ENCODE assay signal across 30 cellular contexts in the genomic region with DNA sequence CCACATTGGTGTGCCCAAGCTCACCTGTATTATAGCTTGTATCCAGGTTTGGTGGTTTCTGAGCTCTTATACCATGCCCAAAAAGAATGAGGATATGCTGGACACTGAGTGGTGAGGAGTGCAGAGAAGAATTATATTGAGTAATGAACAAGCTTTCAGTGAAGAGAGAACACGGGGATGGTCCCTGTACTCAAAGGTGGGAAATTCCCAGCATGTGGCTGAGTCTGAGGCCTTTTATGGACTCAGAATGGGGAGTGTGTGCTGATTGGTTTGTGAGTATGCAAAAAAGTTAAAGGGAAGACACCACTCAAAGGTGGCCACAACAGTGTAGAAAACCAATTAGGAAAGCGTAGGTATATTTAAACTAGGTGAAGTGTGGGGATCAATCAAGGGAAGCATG.
"Had no signal": no experiment of that assay in that cellular context is flagged by ENCODE, and none has a peak within 500 bp of the region (broad histone marks: within the 10 kb centered on the region; RNA-seq: fewer than 3 reads in every experiment).

No MANE protein-coding gene starts in this region.

- FAIRE-seq: keratinocyte, urothelium cell line had no signal

- H3K4me1 Mint-ChIP-seq: naive thymus-derived CD8-positive, alpha-beta T cell; nephron; neural progenitor cell; stimulated activated memory B cell treated with anti-CD40 and anti-IgM and Interleukin-4, amounts not matched to agents 10 μg/mL and 1 μg/mL and 100 μg/mL, for 72 hours had no signal

- H3K4me3 Mint-ChIP-seq: nephron; neural progenitor cell; stimulated activated memory B cell treated with anti-CD40 and anti-IgM and Interleukin-4, amounts not matched to agents 10 μg/mL and 1 μg/mL and 100 μg/mL, for 72 hours had no signal

- DNase-seq: kidney glomerular epithelial cell; left colon; left lung; lower lobe of right lung; mammary epithelial cell; mesenchymal stem cell; naive thymus-derived CD8-positive, alpha-beta T cell; occipital lobe; psoas muscle; right lobe of liver; stimulated activated CD4-positive, alpha-beta T cell treated with anti-CD3 and anti-CD28 coated beads, Interleukin-1b, Interleukin-23, amount 100 ng/mL, for 48 hours; stimulated activated CD4-positive, alpha-beta T cell treated with anti-CD3 and anti-CD28 coated beads, Interleukin-2, amount 100 ng/mL, for 48 hours; stimulated activated CD4-positive, alpha-beta T cell treated with anti-CD3 and anti-CD28 coated beads, Interleukin-4, amount 100 ng/mL, for 4 hours; stimulated activated CD8-positive, alpha-beta memory T cell treated with anti-CD3 and anti-CD28 coated beads, Interleukin-4, amount 100 ng/mL, for 48 hours; stimulated activated naive CD4-positive, alpha-beta T cell treated with Interleukin-2 at 50 U/mL for 16 hours; stomach; tibial artery; trophoblast cell; upper lobe of right lung had no signal

- H3K27me3 Mint-ChIP-seq: naive thymus-derived CD8-positive, alpha-beta T cell; stimulated activated memory B cell treated with anti-CD40 and anti-IgM and Interleukin-4, amounts not matched to agents 10 μg/mL and 1 μg/mL and 100 μg/mL, for 72 hours had no signal

- H3K4me1 ChIP-seq: left lung, lower lobe of right lung, parathyroid adenoma, psoas muscle, right atrium auricular region, right lobe of liver, stomach, tibial artery, upper lobe of right lung had no signal

- H3K36me3 ChIP-seq: left lung, lower lobe of right lung, neural progenitor cell, neutrophil, right atrium auricular region, right lobe of liver, stomach, thoracic aorta, tibial artery, upper lobe of right lung had no signal

- H3K79me2 ChIP-seq: hepatocyte, parathyroid adenoma had no signal

- H3K9me3 Mint-ChIP-seq: nephron, neural progenitor cell had no signal

- H3K27ac Mint-ChIP-seq: naive thymus-derived CD8-positive, alpha-beta T cell; nephron; neural progenitor cell; stimulated activated memory B cell treated with anti-CD40 and anti-IgM and Interleukin-4, amounts not matched to agents 10 μg/mL and 1 μg/mL and 100 μg/mL, for 72 hours had no signal

- H3K27me3 ChIP-seq: hepatocyte, left lung, neural progenitor cell, neutrophil, right atrium auricular region, right lobe of liver, stomach, tibial artery, upper lobe of right lung had no signal

- H3K4me3 ChIP-seq: hepatocyte, left lung, lower lobe of right lung, neural progenitor cell, psoas muscle, right atrium auricular region, right lobe of liver, smooth muscle cell, stomach, thoracic aorta, tibial artery, upper lobe of right lung had no signal

- H3K27ac ChIP-seq: hepatocyte, left lung, lower lobe of right lung, neural progenitor cell, neutrophil, parathyroid adenoma, psoas muscle, right atrium auricular region, right lobe of liver, stomach, thoracic aorta, tibial artery, upper lobe of right lung had no signal

- H3K36me3 Mint-ChIP-seq: naive thymus-derived CD8-positive, alpha-beta T cell; neural progenitor cell; stimulated activated memory B cell treated with anti-CD40 and anti-IgM and Interleukin-4, amounts not matched to agents 10 μg/mL and 1 μg/mL and 100 μg/mL, for 72 hours had no signal

- H3K4me2 ChIP-seq: hepatocyte, neural progenitor cell, smooth muscle cell had no signal

- ATAC-seq: left colon; left lung; lower lobe of right lung; naive thymus-derived CD8-positive, alpha-beta T cell; psoas muscle; right lobe of liver; stimulated activated memory B cell treated with anti-CD40 and anti-IgM and Interleukin-4, amounts not matched to agents 10 μg/mL and 1 μg/mL and 100 μg/mL, for 72 hours; upper lobe of right lung had no signal

- H2AFZ ChIP-seq: hepatocyte, neural progenitor cell, parathyroid adenoma had no signal

- H3K9ac ChIP-seq: neural progenitor cell, parathyroid adenoma had no signal

- H3K9me3 ChIP-seq: left lung, lower lobe of right lung, neutrophil, psoas muscle, right atrium auricular region, right lobe of liver, thoracic aorta, tibial artery, upper lobe of right lung had no signal
